ENCODE assay signal across 9 cellular contexts in the genomic region with DNA sequence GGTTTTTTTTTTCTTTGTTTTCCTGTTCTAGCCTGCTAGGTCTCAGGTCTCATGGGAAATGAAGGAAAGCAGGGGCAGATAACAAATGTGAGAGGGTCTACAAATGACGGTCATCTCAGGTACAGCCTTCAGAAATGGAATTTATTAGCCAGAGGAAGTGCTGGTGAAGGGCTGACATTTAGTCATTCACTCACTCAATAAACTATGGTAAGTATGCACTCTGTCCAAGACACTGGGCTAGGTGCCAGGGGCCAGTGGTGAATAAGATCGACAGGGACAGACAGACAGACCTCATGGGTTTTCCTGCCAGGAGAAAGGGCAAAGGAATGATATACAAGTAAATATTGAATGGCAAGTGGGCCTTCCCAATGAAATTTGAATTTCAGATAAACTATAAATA. TPM values are rescaled to one million over a fixed set of nuclear protein-coding genes. Genes with fewer than 3 reads are reported as not detected.
DNase-seq lines count a peak whose midpoint lies in the region; ATAC-seq and TF ChIP-seq lines count a peak whose summit lies in the region.
"Had no signal": no experiment of that assay in that cellular context is flagged by ENCODE, and none has a peak within 500 bp of the region (broad histone marks: within the 10 kb centered on the region; RNA-seq: fewer than 3 reads in every experiment).

No MANE protein-coding gene starts in this region.

- no peak overlapping the region for H3K4me3 Mint-ChIP-seq in progenitor cell of endocrine pancreas (ENCODE audit: low read depth)
- H3K4me3 Mint-ChIP-seq: activated naive CD4-positive, alpha-beta T cell treated with anti-CD3 and anti-CD28 coated beads, Interleukin-2, amount 50 U/mL, for 24 hours had no signal

- no peak for TF ChIP-seq POLR2A in breast epithelium (IDR thresholded peaks at IDR 0.05)

- peak overlapping the region; percentile 88 to 91 for H3K27ac ChIP-seq in breast epithelium

- no peaks in the 10 kb centered on the region for H3K36me3 ChIP-seq in MG63
- no peaks in the 10 kb centered on the region for H3K36me3 ChIP-seq in breast epithelium

- no peaks in the 10 kb centered on the region for H3K36me3 Mint-ChIP-seq in progenitor cell of endocrine pancreas (ENCODE audit: insufficient read depth)
- H3K36me3 Mint-ChIP-seq: activated naive CD4-positive, alpha-beta T cell treated with anti-CD3 and anti-CD28 coated beads, Interleukin-2, amount 50 U/mL, for 24 hours had no signal

- no peaks in the 10 kb centered on the region for H3K27me3 Mint-ChIP-seq in progenitor cell of endocrine pancreas

- H3K27me3 ChIP-seq in MG63, result no peaks in the 10 kb centered on the region
- no peaks in the 10 kb centered on the region for H3K27me3 ChIP-seq in breast epithelium

- ATAC-seq in left lobe of liver (peak; percentile 59), HG03439 (IDR thresholded peaks at IDR 0.05; ENCODE audit: unreplicated experiment) (no peak), GM21528 (IDR thresholded peaks at IDR 0.05; ENCODE audit: low FRiP score, unreplicated experiment) (no peak)

- no peak overlapping the region for H3K27ac Mint-ChIP-seq in progenitor cell of endocrine pancreas
- H3K27ac Mint-ChIP-seq: activated naive CD4-positive, alpha-beta T cell treated with anti-CD3 and anti-CD28 coated beads, Interleukin-2, amount 50 U/mL, for 24 hours had no signal

- H3K9me3 Mint-ChIP-seq in progenitor cell of endocrine pancreas (ENCODE audit: low read depth), result no peaks in the 10 kb centered on the region
- H3K9me3 Mint-ChIP-seq: activated naive CD4-positive, alpha-beta T cell treated with anti-CD3 and anti-CD28 coated beads, Interleukin-2, amount 50 U/mL, for 24 hours had no signal

- intact Hi-C loops in breast epithelium (cut with DNase I; ENCODE audit: low total_unique reads), result no loop called here

- H3K4me1 ChIP-seq in breast epithelium, result peaks cover 0 to 12% of the 10 kb centered on the region in 2 donors

- H3K4me3 ChIP-seq in MG63 (no peak overlapping the region), breast epithelium (no peak overlapping the region)

- peak; percentile 35 for DNase-seq in AG08395 (ENCODE audit: low spot score)
- peak; percentile 99 for DNase-seq in MG63
- DNase-seq in breast epithelium (ENCODE audit: low spot score in 2 of 2), result peak in 1 of 2 donors; percentile 67
- DNase-seq in left lobe of liver (ENCODE audit: low spot score), result peak; percentile 56
- DNase-seq in progenitor cell of endocrine pancreas (ENCODE audit: low spot score, unreplicated experiment), result no peak
- DNase-seq in HPDE6-E6E7 (ENCODE audit: extremely low spot score), result no peak

- TF ChIP-seq CTCF in breast epithelium (IDR thresholded peaks at IDR 0.05) (no peak), progenitor cell of endocrine pancreas (IDR thresholded peaks at IDR 0.05; ENCODE audit: unreplicated experiment) (no peak)

- H3K9me3 ChIP-seq in MG63 (no peaks in the 10 kb centered on the region), breast epithelium (no peaks in the 10 kb centered on the region)

- H3K4me1 Mint-ChIP-seq in progenitor cell of endocrine pancreas (ENCODE audit: low read depth), result peaks cover 38% of the 10 kb centered on the region
- H3K4me1 Mint-ChIP-seq: activated naive CD4-positive, alpha-beta T cell treated with anti-CD3 and anti-CD28 coated beads, Interleukin-2, amount 50 U/mL, for 24 hours had no signal

RNA-seq across cellular contexts. Expression of a gene that starts 6.3 kb away (rescaled TPM):
- total RNA-seq in MG63 (2014; rRNA removed; shearing (Covaris generic); ENCODE audit: low replicate concordance), result not detected in 2 replicates
- under 1 TPM in 2 of 3 donors, not detected in 1; under 0.01 to 0.15 TPM for total RNA-seq in breast epithelium
- total RNA-seq in left lobe of liver, result not detected
- total RNA-seq in progenitor cell of endocrine pancreas, result 0.07 TPM in 1 of 2 replicates, not detected in the other

RNA-seq across cellular contexts. Expression of a gene that starts 22.3 kb away (rescaled TPM):
- 8.7 and 13.2 TPM in 2 replicates for total RNA-seq in MG63 (2014; rRNA removed; shearing (Covaris generic); ENCODE audit: low replicate concordance)
- 100 to 1,000 TPM in 1 of 3 donors, 10 to 100 TPM in 2; 10.6 to 103 (median 30.2) TPM for total RNA-seq in breast epithelium
- total RNA-seq in left lobe of liver, result 1.3 TPM
- 11.7 and 12.6 TPM in 2 replicates for total RNA-seq in progenitor cell of endocrine pancreas

Comparison
In these comparisons a context has a peak if more than half of its experiments do, and no peak if none do; other contexts are left out.
1. DNase-seq: peak in AG08395 (single experiment), MG63 (single experiment) and left lobe of liver (single experiment); none in progenitor cell of endocrine pancreas (single experiment) and HPDE6-E6E7 (single experiment).